ENCODE assay signal across 19 cellular contexts in genomic region chr12:8554451-8555195, GRCh38. TPM values are rescaled to one million over a fixed set of nuclear protein-coding genes. Genes with fewer than 3 reads are reported as not detected.
DNase-seq lines count a peak whose midpoint lies in the region; ATAC-seq and TF ChIP-seq lines count a peak whose summit lies in the region.
"Had no signal": no experiment of that assay in that cellular context is flagged by ENCODE, and none has a peak within 500 bp of the region (broad histone marks: within the 10 kb centered on the region; RNA-seq: fewer than 3 reads in every experiment).

No MANE protein-coding gene starts in this region.

- H3K36me3 ChIP-seq in mesenchymal stem cell (ENCODE audit: control insufficient read depth in 1 of 2, insufficient read depth in 2 of 2, low read depth in 1 of 2, low read length in 2 of 2), result no peaks in the 10 kb centered on the region
- H3K36me3 ChIP-seq: BE2C had no signal

- no peaks in the 10 kb centered on the region for H3K4me1 Mint-ChIP-seq in T-helper 2 cell treated with Interferon-gamma antibody and Interleukin-4, amounts not matched to agents 5 μg/mL and 100 μg/mL, for 36 hours (ENCODE audit: low read depth)
- H3K4me1 Mint-ChIP-seq in chondrocyte (ENCODE audit: low read depth), result peaks cover 6% of the 10 kb centered on the region
- H3K4me1 Mint-ChIP-seq: central memory CD8-positive, alpha-beta T cell; immature natural killer cell had no signal

- DNase-seq in EH (ENCODE audit: low read depth), result peak; percentile 23
- peak; percentile 41 for DNase-seq in M059J (ENCODE audit: low read depth)
- DNase-seq in dermis blood vessel endothelial cell, result peak; percentile 66
- peak; percentile 27 for DNase-seq in mesenchymal stem cell
- no peak for DNase-seq in Right ventricle myocardium superior
- DNase-seq in T-helper 2 cell treated with Interferon-gamma antibody and Interleukin-4, amounts not matched to agents 5 μg/mL and 100 μg/mL, for 36 hours (ENCODE audit: low spot score), result no peak
- no peak for DNase-seq in chondrocyte (ENCODE audit: low spot score)
- no peak for DNase-seq in NCI-H187 treated with DMSO at 0.1 percent for 48 hours (lab: John Stamatoyannopoulos, UW)
- DNase-seq: activated CD8-positive, alpha-beta T cell treated with anti-CD3 and anti-CD28 coated beads, Interleukin-2, amount 10 ng/mL, durations not matched to agents 7 days and 5 days; activated effector memory CD4-positive, alpha-beta T cell treated with anti-CD3 and anti-CD28 coated beads, Interleukin-2, amount 50 U/mL, for 16 hours; BE2C; immature natural killer cell; NCI-H2171 treated with DMSO at 0.1 percent for 48 hours; OCI-M1; stimulated activated CD4-positive, alpha-beta T cell treated with anti-CD3 and anti-CD28 coated beads, Interleukin-4, amount 100 ng/mL, for 4 hours; stimulated activated naive CD4-positive, alpha-beta T cell treated with Interleukin-2 at 50 U/mL for 16 hours had no signal

- intact Hi-C loops in Right ventricle myocardium superior (cut with DNase I), result no loop called here

- no peak overlapping the region for H3K23ac ChIP-seq in mesenchymal stem cell (ENCODE audit: low read length in 2 of 2)

- no peak overlapping the region for H2BK15ac ChIP-seq in mesenchymal stem cell (ENCODE audit: low read depth, poor library complexity, severe bottlenecking)

- H3K4me3 Mint-ChIP-seq in T-helper 2 cell treated with Interferon-gamma antibody and Interleukin-4, amounts not matched to agents 5 μg/mL and 100 μg/mL, for 36 hours, result no peak overlapping the region
- H3K4me3 Mint-ChIP-seq in chondrocyte (ENCODE audit: unreplicated experiment), result no peak overlapping the region
- H3K4me3 Mint-ChIP-seq: activated CD8-positive, alpha-beta T cell treated with anti-CD3 and anti-CD28 coated beads, Interleukin-2, amount 10 ng/mL, durations not matched to agents 7 days and 5 days; central memory CD8-positive, alpha-beta T cell; immature natural killer cell had no signal

- H3K27ac Mint-ChIP-seq in T-helper 2 cell treated with Interferon-gamma antibody and Interleukin-4, amounts not matched to agents 5 μg/mL and 100 μg/mL, for 36 hours, result no peak overlapping the region
- H3K27ac Mint-ChIP-seq in chondrocyte (ENCODE audit: unreplicated experiment), result no peak overlapping the region
- H3K27ac Mint-ChIP-seq: activated CD8-positive, alpha-beta T cell treated with anti-CD3 and anti-CD28 coated beads, Interleukin-2, amount 10 ng/mL, durations not matched to agents 7 days and 5 days; immature natural killer cell had no signal

- no peak overlapping the region for H4K91ac ChIP-seq in mesenchymal stem cell (ENCODE audit: low read length)

- H3K9me3 Mint-ChIP-seq in T-helper 2 cell treated with Interferon-gamma antibody and Interleukin-4, amounts not matched to agents 5 μg/mL and 100 μg/mL, for 36 hours, result no peaks in the 10 kb centered on the region
- no peaks in the 10 kb centered on the region for H3K9me3 Mint-ChIP-seq in chondrocyte (ENCODE audit: low read depth)
- H3K9me3 Mint-ChIP-seq: central memory CD8-positive, alpha-beta T cell had no signal

- no peak for TF ChIP-seq CTCF in chondrocyte (IDR thresholded peaks at IDR 0.05)

- no peak overlapping the region for H3K9ac ChIP-seq in mesenchymal stem cell (ENCODE audit: low read length)

- no peak overlapping the region for H3K4ac ChIP-seq in mesenchymal stem cell (ENCODE audit: low read depth in 1 of 2, low read length in 2 of 2)

- H3K27me3 Mint-ChIP-seq in T-helper 2 cell treated with Interferon-gamma antibody and Interleukin-4, amounts not matched to agents 5 μg/mL and 100 μg/mL, for 36 hours (ENCODE audit: low read depth), result peaks cover 2% of the 10 kb centered on the region
- no peaks in the 10 kb centered on the region for H3K27me3 Mint-ChIP-seq in chondrocyte (ENCODE audit: low read depth)

- H3K14ac ChIP-seq in mesenchymal stem cell (ENCODE audit: low read length in 2 of 2), result peak overlapping the region in 1 of 2 experiments; percentile 14

- H3K36me3 Mint-ChIP-seq in T-helper 2 cell treated with Interferon-gamma antibody and Interleukin-4, amounts not matched to agents 5 μg/mL and 100 μg/mL, for 36 hours (ENCODE audit: low read depth), result no peaks in the 10 kb centered on the region
- no peaks in the 10 kb centered on the region for H3K36me3 Mint-ChIP-seq in chondrocyte (ENCODE audit: low read depth)
- H3K36me3 Mint-ChIP-seq: immature natural killer cell had no signal

- no peak overlapping the region for H3K18ac ChIP-seq in mesenchymal stem cell (ENCODE audit: low read depth in 1 of 2, low read length in 2 of 2)

- WGBS in mesenchymal stem cell, result 54% methylated on average over 5 of the region's 5 CpGs

- peaks cover 3% of the 10 kb centered on the region for H3K4me1 ChIP-seq in mesenchymal stem cell (ENCODE audit: control insufficient read depth, insufficient read depth, low read depth, low read length)
- H3K4me1 ChIP-seq: BE2C had no signal

- H2BK120ac ChIP-seq in mesenchymal stem cell (ENCODE audit: low read depth, low read length), result no peak overlapping the region

- H3K4me3 ChIP-seq in mesenchymal stem cell (ENCODE audit: insufficient read depth in 1 of 2, low read depth in 1 of 2, low read length in 2 of 2), result no peak overlapping the region

- no peak overlapping the region for H4K8ac ChIP-seq in mesenchymal stem cell (ENCODE audit: low read length)

- no peaks in the 10 kb centered on the region for H3K9me3 ChIP-seq in mesenchymal stem cell (ENCODE audit: control insufficient read depth, low read length)
- H3K9me3 ChIP-seq: BE2C had no signal

- no peaks in the 10 kb centered on the region for H3K27me3 ChIP-seq in mesenchymal stem cell (ENCODE audit: control insufficient read depth in 1 of 2, insufficient read depth in 1 of 2, low read length in 2 of 2)
- H3K27me3 ChIP-seq: BE2C had no signal

- H3K79me1 ChIP-seq in mesenchymal stem cell (replicated peaks; ENCODE audit: low read length, poor library complexity, severe bottlenecking), result no peaks in the 10 kb centered on the region

- H2BK12ac ChIP-seq in mesenchymal stem cell (ENCODE audit: low read length in 2 of 2), result no peak overlapping the region

- ATAC-seq in Right ventricle myocardium superior (ENCODE audit: poor library complexity), result no peak
- ATAC-seq: activated CD8-positive, alpha-beta T cell treated with anti-CD3 and anti-CD28 coated beads, Interleukin-2, amount 10 ng/mL, durations not matched to agents 7 days and 5 days had no signal

- no peak overlapping the region for H3K27ac ChIP-seq in mesenchymal stem cell (ENCODE audit: low read length, poor library complexity, severe bottlenecking)

- no peak overlapping the region for H2AFZ ChIP-seq in mesenchymal stem cell (ENCODE audit: low read depth, low read length)

- no peak overlapping the region for H2AK5ac ChIP-seq in mesenchymal stem cell (ENCODE audit: low read length, severe bottlenecking)

- H2BK5ac ChIP-seq in mesenchymal stem cell (ENCODE audit: low read depth, low read length, poor library complexity, severe bottlenecking), result no peak overlapping the region

- no peak overlapping the region for H3K4me2 ChIP-seq in mesenchymal stem cell (ENCODE audit: low read length, poor library complexity, severe bottlenecking)

RNA-seq across cellular contexts. Expression of gene CLEC4E, which starts 13.9 kb away (rescaled TPM):
- not detected in 2 replicates for total RNA-seq in M059J (2014; rRNA removed; shearing (Covaris generic))
- total RNA-seq in dermis blood vessel endothelial cell (not detected in 2 replicates), Right ventricle myocardium superior (0.54 TPM), chondrocyte (0.90 TPM in 1 of 3 replicates, not detected in the others)
- not detected for polyA plus RNA-seq in mesenchymal stem cell (2013, experiment 1 of 2)
- polyA plus RNA-seq in mesenchymal stem cell (2013, experiment 2 of 2), result not detected
- total RNA-seq: activated CD8-positive, alpha-beta T cell treated with anti-CD3 and anti-CD28 coated beads, Interleukin-2, amount 10 ng/mL, durations not matched to agents 7 days and 5 days; G401; T-helper 2 cell treated with Interferon-gamma antibody and Interleukin-4, amounts not matched to agents 100 ng/mL and 5 ng/mL, for 36 hours had no signal
- polyA plus RNA-seq: immature natural killer cell had no signal

RNA-seq across cellular contexts. Expression of gene CLEC4D, which starts 41.3 kb away (rescaled TPM):
- not detected in 2 replicates for total RNA-seq in M059J (2014; rRNA removed; shearing (Covaris generic))
- total RNA-seq in dermis blood vessel endothelial cell, result not detected in 2 replicates
- not detected for polyA plus RNA-seq in mesenchymal stem cell (2013, experiment 1 of 2)
- not detected for polyA plus RNA-seq in mesenchymal stem cell (2013, experiment 2 of 2)
- total RNA-seq in Right ventricle myocardium superior, result not detected
- not detected in 3 replicates for total RNA-seq in chondrocyte
- total RNA-seq: activated CD8-positive, alpha-beta T cell treated with anti-CD3 and anti-CD28 coated beads, Interleukin-2, amount 10 ng/mL, durations not matched to agents 7 days and 5 days; G401; T-helper 2 cell treated with Interferon-gamma antibody and Interleukin-4, amounts not matched to agents 100 ng/mL and 5 ng/mL, for 36 hours had no signal
- polyA plus RNA-seq: immature natural killer cell had no signal

RNA-seq across cellular contexts. Expression of gene AICDA, which starts 58.0 kb away (rescaled TPM):
- not detected in 2 replicates for total RNA-seq in M059J (2014; rRNA removed; shearing (Covaris generic))
- total RNA-seq in dermis blood vessel endothelial cell, result not detected in 2 replicates
- polyA plus RNA-seq in mesenchymal stem cell (2013, experiment 1 of 2), result not detected
- not detected for polyA plus RNA-seq in mesenchymal stem cell (2013, experiment 2 of 2)
- total RNA-seq in Right ventricle myocardium superior, result not detected
- total RNA-seq in chondrocyte, result not detected in 3 replicates
- total RNA-seq: activated CD8-positive, alpha-beta T cell treated with anti-CD3 and anti-CD28 coated beads, Interleukin-2, amount 10 ng/mL, durations not matched to agents 7 days and 5 days; G401; T-helper 2 cell treated with Interferon-gamma antibody and Interleukin-4, amounts not matched to agents 100 ng/mL and 5 ng/mL, for 36 hours had no signal
- polyA plus RNA-seq: immature natural killer cell had no signal

Comparison
In these comparisons a context has a peak if more than half of its experiments do, and no peak if none do; other contexts are left out.
1. DNase-seq: peak in EH (single experiment), M059J (single experiment), dermis blood vessel endothelial cell (single experiment) and mesenchymal stem cell (single experiment); none in Right ventricle myocardium superior (single experiment), T-helper 2 cell treated with Interferon-gamma antibody and Interleukin-4, amounts not matched to agents 5 μg/mL and 100 μg/mL, for 36 hours (single experiment), chondrocyte (single experiment) and NCI-H187 treated with DMSO at 0.1 percent for 48 hours (single experiment).